ENCODE assay signal across 8 cellular contexts in the genomic region with DNA sequence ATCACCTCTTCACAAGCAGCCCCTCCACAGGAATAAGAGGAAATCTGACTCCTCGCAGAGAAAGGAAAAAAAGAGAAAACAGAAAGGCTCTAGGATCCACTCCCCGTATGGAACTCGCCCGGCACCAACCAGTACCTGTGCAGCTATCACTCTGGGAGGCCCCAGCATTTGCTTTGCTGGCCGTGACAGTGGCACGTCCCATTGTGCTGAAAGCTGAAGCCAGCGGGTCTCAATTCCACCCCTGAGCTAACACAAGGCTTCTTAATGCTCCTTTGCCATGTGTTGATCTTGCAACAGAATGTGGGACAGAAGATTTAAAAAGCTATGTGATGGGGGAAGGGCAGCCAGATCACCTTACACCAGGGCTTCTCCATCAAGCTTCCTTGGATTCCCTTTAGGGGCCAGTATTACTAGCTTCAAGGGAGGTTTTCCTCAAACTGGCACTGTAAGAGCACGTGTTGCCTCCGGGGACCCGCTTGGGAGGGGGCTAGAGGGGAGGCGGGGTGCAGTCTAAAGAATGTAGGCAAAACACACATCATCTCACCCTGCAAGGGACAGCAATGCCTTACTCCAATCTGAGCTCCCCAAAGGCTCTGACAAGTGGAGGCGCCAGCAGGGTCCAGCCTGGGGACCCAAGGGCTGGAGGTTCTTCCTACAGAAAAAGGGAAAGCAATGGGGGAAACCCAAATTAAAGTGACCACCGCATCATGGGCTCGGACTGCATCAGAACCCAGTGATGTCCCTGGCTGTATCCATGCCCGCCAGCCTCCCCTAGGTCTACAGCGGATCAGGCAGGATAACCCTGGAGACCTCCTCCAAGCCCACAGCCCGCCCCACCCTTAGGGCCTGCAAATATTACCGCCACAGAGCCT. TPM values are rescaled to one million over a fixed set of nuclear protein-coding genes. Genes with fewer than 3 reads are reported as not detected.
DNase-seq lines count a peak whose midpoint lies in the region; ATAC-seq and TF ChIP-seq lines count a peak whose summit lies in the region.

No MANE protein-coding gene starts in this region.

- TF ChIP-seq POLR2A in breast epithelium (IDR thresholded peaks at IDR 0.05): no peak

- H3K9me3 ChIP-seq in Caco-2 (peaks cover 3% of the 10 kb centered on the region; the same call in 1 of the 2 replicates), breast epithelium (no peaks in the 10 kb centered on the region)

- peaks cover 36% of the 10 kb centered on the region for H3K4me1 Mint-ChIP-seq in Caco-2 (ENCODE audit: low read depth, unreplicated experiment)

- intact Hi-C loops in Caco-2 (cut with micrococcal nuclease; ENCODE audit: unreplicated experiment): loop anchor here (5.0 kb wide), 2 partner anchors 41 to 324 kb away; no protein-coding TSS in a partner anchor
- intact Hi-C loops in breast epithelium (cut with DNase I; ENCODE audit: low total_unique reads): no loop called here

- H3K27me3 Mint-ChIP-seq in Caco-2 (ENCODE audit: insufficient read depth, unreplicated experiment): no peaks in the 10 kb centered on the region

- H3K36me3 ChIP-seq in Caco-2 (ENCODE audit: control insufficient read depth, insufficient read depth, low read length) (no peaks in the 10 kb centered on the region), breast epithelium (no peaks in the 10 kb centered on the region), kidney epithelial cell (ENCODE audit: control insufficient read depth, insufficient read depth, low read length) (no peaks in the 10 kb centered on the region)

- POLR2A ChIA-PET in Caco-2 (lab: Charles Lee): interaction anchor here (0.5 to 3.2 kb wide), 3 partner anchors 10 to 64 kb away, joined by 6 to 28 read pairs (median 8); no protein-coding TSS in a partner anchor

- peaks cover 16% of the 10 kb centered on the region; the same call in 1 of the 2 replicates for H3K4me1 ChIP-seq in Caco-2
- peaks cover 0 to 3% of the 10 kb centered on the region in 2 donors for H3K4me1 ChIP-seq in breast epithelium

- no peak for ATAC-seq in GM18498 (IDR thresholded peaks at IDR 0.05; ENCODE audit: unreplicated experiment)
- ATAC-seq in HG03039 (IDR thresholded peaks at IDR 0.05; ENCODE audit: unreplicated experiment): no peak

- peaks cover 13% of the 10 kb centered on the region for H3K36me3 Mint-ChIP-seq in Caco-2 (ENCODE audit: insufficient read depth, unreplicated experiment)

- DNase-seq in Caco-2 (peak in 1 of 2 experiments; percentile 18), M059J (ENCODE audit: low read depth) (peak; percentile 27), breast epithelium (ENCODE audit: low spot score in 2 of 2) (no peak), kidney epithelial cell (ENCODE audit: low read depth) (no peak), superior temporal gyrus (ENCODE audit: extremely low spot score) (peak; percentile 66)
- no peak for DNase-seq in stimulated activated CD8-positive, alpha-beta memory T cell treated with anti-CD3 and anti-CD28 coated beads, Interleukin-4, amount 100 ng/mL, for 48 hours

- CTCF ChIA-PET in Caco-2 (lab: Charles Lee): interaction anchor here (0.6 kb wide), 1 partner anchor 169 kb away, joined by 3 read pairs; no protein-coding TSS in a partner anchor

- peak overlapping the region; percentile 95 to 96 for H3K27ac ChIP-seq in breast epithelium

- BruUV-seq in Caco-2 (replicated peaks; lab: Mats Ljungman, UMichigan): TSS peak; percentile 7

- H3K27me3 ChIP-seq in Caco-2 (replicated peaks; ENCODE audit: control insufficient read depth, insufficient read depth, low read length) (no peaks in the 10 kb centered on the region), breast epithelium (no peaks in the 10 kb centered on the region), kidney epithelial cell (ENCODE audit: control insufficient read depth, insufficient read depth, low read length) (no peaks in the 10 kb centered on the region)

- H3K4me3 Mint-ChIP-seq in Caco-2 (ENCODE audit: unreplicated experiment): peak overlapping the region; percentile 84

- no peak overlapping the region for H3K27ac Mint-ChIP-seq in Caco-2 (ENCODE audit: unreplicated experiment)

- peak overlapping the region; percentile 77 for H3K4me3 ChIP-seq in Caco-2 (ENCODE audit: low read depth, low read length)
- H3K4me3 ChIP-seq in breast epithelium: peak overlapping the region; percentile 77 to 92 (median 86)
- H3K4me3 ChIP-seq in kidney epithelial cell (ENCODE audit: low read depth, low read length): peak overlapping the region; percentile 83

- H3K9me3 Mint-ChIP-seq in Caco-2 (ENCODE audit: unreplicated experiment): peaks cover 19% of the 10 kb centered on the region

- TF ChIP-seq CTCF in Caco-2 (IDR thresholded peaks at IDR 0.05; ENCODE audit: insufficient read depth in 1 of 2, low read depth in 1 of 2, low read length in 1 of 2, severe bottlenecking in 1 of 2, unreplicated experiment in 1 of 2) (no peak), breast epithelium (IDR thresholded peaks at IDR 0.05) (no peak), kidney epithelial cell (IDR thresholded peaks at IDR 0.05; ENCODE audit: insufficient read depth, low read length, poor library complexity, severe bottlenecking) (peak; percentile 7)

RNA-seq across cellular contexts. Expression of gene USP46, which starts 1.2 kb away (rescaled TPM):
- total RNA-seq in Caco-2 (2022): 26.4 and 32.2 TPM in 2 replicates
- total RNA-seq in M059J (2014; rRNA removed; shearing (Covaris generic)): 5.2 and 11.4 TPM in 2 replicates
- 10 to 100 TPM in 2 of 3 donors, 1 to 10 TPM in 1; 8.0 to 16.8 (median 14.1) TPM for total RNA-seq in breast epithelium
- total RNA-seq in kidney epithelial cell: 12.6 and 14.9 TPM in 2 replicates

Comparison
In these comparisons a context has a peak if more than half of its experiments do, and no peak if none do; other contexts are left out.
1. DNase-seq: peak in M059J (single experiment) and superior temporal gyrus (single experiment); none in breast epithelium (0 of 2), kidney epithelial cell (single experiment) and stimulated activated CD8-positive, alpha-beta memory T cell treated with anti-CD3 and anti-CD28 coated beads, Interleukin-4, amount 100 ng/mL, for 48 hours (single experiment).
2. Peak in every context shown above with its lines, with median percentiles within 50 percentile points of each other: H3K4me3 ChIP-seq.